Comparison of ENCODE assay signal across 2 cellular contexts in genomic region chr3:33807190-33807589, GRCh38.
TF ChIP-seq lines count a peak whose summit lies in the region.

No MANE protein-coding gene starts in this region.

TF ChIP-seq in endothelial cell of umbilical vein, 7 proteins besides CTCF, POLR2A, EP300 and RAD21 (continued from another document):
- TF ChIP-seq FOS (IDR thresholded peaks at IDR 0.05; ENCODE audit: borderline replicate concordance, insufficient read depth, low read length) (peak; percentile 21), JUN (IDR thresholded peaks at IDR 0.05; ENCODE audit: borderline replicate concordance, insufficient read depth, insufficient read length, low read depth) (peak; percentile 31), GATA2 (IDR thresholded peaks at IDR 0.05; ENCODE audit: insufficient read depth, insufficient read length, low read depth, low read length) (no peak), EZH2 (IDR thresholded peaks at IDR 0.05; ENCODE audit: borderline replicate concordance, low read depth, low read length, severe bottlenecking) (no peak), MYC (IDR thresholded peaks at IDR 0.05; ENCODE audit: low read depth, low read length) (no peak)
- TF ChIP-seq, protein P1, sequence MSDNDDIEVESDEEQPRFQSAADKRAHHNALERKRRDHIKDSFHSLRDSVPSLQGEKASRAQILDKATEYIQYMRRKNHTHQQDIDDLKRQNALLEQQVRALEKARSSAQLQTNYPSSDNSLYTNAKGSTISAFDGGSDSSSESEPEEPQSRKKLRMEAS (IDR thresholded peaks at IDR 0.05; ENCODE audit: insufficient read depth, insufficient read length): no peak
TF ChIP-seq in endothelial cell of umbilical vein: peak in this region for 3.

TF ChIP-seq in GM23338, 12 proteins besides CTCF, POLR2A, EP300 and RAD21 (continued from another document):
- TF ChIP-seq POLR2AphosphoS5 (IDR thresholded peaks at IDR 0.05; ENCODE audit: low read depth) (no peak), STAT1 (IDR thresholded peaks at IDR 0.05; ENCODE audit: unreplicated experiment) (no peak), ETS1 (IDR thresholded peaks at IDR 0.05) (no peak), EZH2phosphoT487 (IDR thresholded peaks at IDR 0.05; ENCODE audit: unreplicated experiment) (no peak), CREB1 (CRISPR knock-in tag; IDR thresholded peaks at IDR 0.05; ENCODE audit: low read depth) (no peak), ZNF462 (CRISPR knock-in tag; IDR thresholded peaks at IDR 0.05) (no peak), JUNB (IDR thresholded peaks at IDR 0.05; ENCODE audit: unreplicated experiment) (no peak), ZNF114 (CRISPR knock-in tag; IDR thresholded peaks at IDR 0.05) (no peak), ZNF331 (CRISPR knock-in tag; IDR thresholded peaks at IDR 0.05; ENCODE audit: low read depth) (no peak)
- TF ChIP-seq, protein P2, sequence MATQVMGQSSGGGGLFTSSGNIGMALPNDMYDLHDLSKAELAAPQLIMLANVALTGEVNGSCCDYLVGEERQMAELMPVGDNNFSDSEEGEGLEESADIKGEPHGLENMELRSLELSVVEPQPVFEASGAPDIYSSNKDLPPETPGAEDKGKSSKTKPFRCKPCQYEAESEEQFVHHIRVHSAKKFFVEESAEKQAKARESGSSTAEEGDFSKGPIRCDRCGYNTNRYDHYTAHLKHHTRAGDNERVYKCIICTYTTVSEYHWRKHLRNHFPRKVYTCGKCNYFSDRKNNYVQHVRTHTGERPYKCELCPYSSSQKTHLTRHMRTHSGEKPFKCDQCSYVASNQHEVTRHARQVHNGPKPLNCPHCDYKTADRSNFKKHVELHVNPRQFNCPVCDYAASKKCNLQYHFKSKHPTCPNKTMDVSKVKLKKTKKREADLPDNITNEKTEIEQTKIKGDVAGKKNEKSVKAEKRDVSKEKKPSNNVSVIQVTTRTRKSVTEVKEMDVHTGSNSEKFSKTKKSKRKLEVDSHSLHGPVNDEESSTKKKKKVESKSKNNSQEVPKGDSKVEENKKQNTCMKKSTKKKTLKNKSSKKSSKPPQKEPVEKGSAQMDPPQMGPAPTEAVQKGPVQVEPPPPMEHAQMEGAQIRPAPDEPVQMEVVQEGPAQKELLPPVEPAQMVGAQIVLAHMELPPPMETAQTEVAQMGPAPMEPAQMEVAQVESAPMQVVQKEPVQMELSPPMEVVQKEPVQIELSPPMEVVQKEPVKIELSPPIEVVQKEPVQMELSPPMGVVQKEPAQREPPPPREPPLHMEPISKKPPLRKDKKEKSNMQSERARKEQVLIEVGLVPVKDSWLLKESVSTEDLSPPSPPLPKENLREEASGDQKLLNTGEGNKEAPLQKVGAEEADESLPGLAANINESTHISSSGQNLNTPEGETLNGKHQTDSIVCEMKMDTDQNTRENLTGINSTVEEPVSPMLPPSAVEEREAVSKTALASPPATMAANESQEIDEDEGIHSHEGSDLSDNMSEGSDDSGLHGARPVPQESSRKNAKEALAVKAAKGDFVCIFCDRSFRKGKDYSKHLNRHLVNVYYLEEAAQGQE (IDR thresholded peaks at IDR 0.05; ENCODE audit: unreplicated experiment): no peak
TF ChIP-seq in GM23338: peak in this region for 0.
